ENCODE assay signal across 8 cellular contexts in genomic region chr1:23528245-23528978, GRCh38. TPM values are rescaled to one million over a fixed set of nuclear protein-coding genes. Genes with fewer than 3 reads are reported as not detected.
A peak's percentile ranks its signal among the peaks of the same experiment; 100 is the strongest.
DNase-seq lines count a peak whose midpoint lies in the region; ATAC-seq and TF ChIP-seq lines count a peak whose summit lies in the region.

No MANE protein-coding gene starts in this region.

- peaks cover 4% of the 10 kb centered on the region; the same call in 1 of the 2 replicates for H3K27me3 ChIP-seq in H9 (ENCODE audit: insufficient read depth, low read length)

- H2BK20ac ChIP-seq in H9 (ENCODE audit: low read depth, low read length, poor library complexity, severe bottlenecking) = no peak overlapping the region

- intact Hi-C loops in left ventricle myocardium superior (cut with micrococcal nuclease) = no loop called here

- peaks cover 0 to 4% (median 0%) of the 10 kb centered on the region in 3 experiments; a peak in 2 of 7 replicates for H3K36me3 Mint-ChIP-seq in H9 (ENCODE audit: insufficient read depth in 1 of 3, low read depth in 3 of 3)

- no peaks in the 10 kb centered on the region for H3K79me1 ChIP-seq in H9 (ENCODE audit: insufficient read depth, low read depth, low read length, poor library complexity, severe bottlenecking)

- no peak overlapping the region for H3K4me2 ChIP-seq in H9 (ENCODE audit: insufficient read depth, insufficient read length, low read length)

- H3K27me3 Mint-ChIP-seq in H9 (ENCODE audit: low read depth) = peaks cover 45% of the 10 kb centered on the region

- WGBS in H9 (ENCODE audit: extremely low coverage, insufficient read length, low lambda C conversion rate) = no CpG with 5 or more reads among the region's 9 CpGs

- no peak overlapping the region for H3K9ac ChIP-seq in H9 (ENCODE audit: extremely low read depth, insufficient read length, low read length)

- DNase-seq in CMK (ENCODE audit: low read depth) (peak; percentile 79), GM20000 (ENCODE audit: low spot score) (peak; percentile 67), LNCaP clone FGC (ENCODE audit: low read depth) (peak; percentile 44), SHP77 treated with DMSO at 0.1 percent for 48 hours (lab: John Stamatoyannopoulos, UW) (peak; percentile 55), left ventricle myocardium superior (peak; percentile 84), H9 (no peak)
- DNase-seq in activated gamma-delta T cell treated with anti-CD3 and anti-CD28 coated beads, Interleukin-2, amount 50 U/mL, for 16 hours (ENCODE audit: low read depth) = peak; percentile 75
- peak; percentile 37 to 66 (median 53) for DNase-seq in stimulated activated CD4-positive, alpha-beta T cell treated with anti-CD3 and anti-CD28 coated beads, Interleukin-1b, Interleukin-23, amount 100 ng/mL, for 24 hours (ENCODE audit: low read depth in 4 of 4, low spot score in 1 of 4)

- no peak overlapping the region for H3K4ac ChIP-seq in H9 (ENCODE audit: low read depth, low read length)

- no peak overlapping the region for H4K8ac ChIP-seq in H9 (replicated peaks; ENCODE audit: insufficient read length, low read depth, low read length)

- peaks cover 3% of the 10 kb centered on the region for H4K20me1 ChIP-seq in H9 (ENCODE audit: control insufficient read depth, insufficient read depth, insufficient read length)

- no peak overlapping the region for H3K27ac ChIP-seq in H9 (ENCODE audit: insufficient read length, low read depth, low read length)

- no peak overlapping the region for H3K56ac ChIP-seq in H9 (ENCODE audit: insufficient read length, low read depth, low read length)

- 0 out of 2 replicates have a peak, but pooled peaks cover 2% of the 10 kb centered on the region for H3K4me1 ChIP-seq in H9 (ENCODE audit: insufficient read depth, low read length)

- H3K14ac ChIP-seq in H9 (ENCODE audit: insufficient read depth, low read length) = no peak overlapping the region

- H3K23me2 ChIP-seq in H9 (ENCODE audit: insufficient read length, low read depth, low read length, poor library complexity, severe bottlenecking) = peaks cover 3% of the 10 kb centered on the region

- H2AK5ac ChIP-seq in H9 (ENCODE audit: insufficient read length, low read length) = no peak overlapping the region

- no peaks in the 10 kb centered on the region for H3K79me2 ChIP-seq in H9 (ENCODE audit: insufficient read depth, low read length)

- H3K9me3 Mint-ChIP-seq in H9 = no peaks in the 10 kb centered on the region

- H3T11ph ChIP-seq in H9 (ENCODE audit: low read length) = no peak overlapping the region

- peaks cover 26 to 41% of the 10 kb centered on the region in 2 experiments for H3K4me1 Mint-ChIP-seq in H9

- H3K4me3 ChIP-seq in LNCaP clone FGC (ENCODE audit: low read depth, low read length) = no peak overlapping the region

- no peak overlapping the region for H3K18ac ChIP-seq in H9 (ENCODE audit: insufficient read length, low read depth, low read length)

- H4K5ac ChIP-seq in H9 (ENCODE audit: insufficient read length, low read depth, low read length) = no peak overlapping the region

- no peak overlapping the region for H2BK120ac ChIP-seq in H9 (ENCODE audit: low read depth, low read length, poor library complexity, severe bottlenecking)

- H4K91ac ChIP-seq in H9 (ENCODE audit: insufficient read length, low read depth, low read length) = no peak overlapping the region

- peak; percentile 74 for ATAC-seq in left ventricle myocardium superior

- H2AFZ ChIP-seq in H9 (ENCODE audit: low read length) = no peak overlapping the region

- H3K9me3 ChIP-seq in H9 (ENCODE audit: control insufficient read depth, low read depth, low read length) = no peaks in the 10 kb centered on the region

- no peak overlapping the region for H2BK12ac ChIP-seq in H9 (ENCODE audit: insufficient read length, low read depth, low read length)

- no peak overlapping the region for H2BK15ac ChIP-seq in H9 (ENCODE audit: low read depth, low read length)

- no peak overlapping the region for H2BK5ac ChIP-seq in H9 (ENCODE audit: insufficient read length, low read length)

- H3K4me3 Mint-ChIP-seq in H9 = no peak overlapping the region; a peak in 1 of 5 replicates

- no peak for TF ChIP-seq CTCF in GM20000 (IDR thresholded peaks at IDR 0.05; ENCODE audit: extremely low read depth, missing control alignments)
- TF ChIP-seq CTCF in LNCaP clone FGC (IDR thresholded peaks at IDR 0.05; ENCODE audit: control insufficient read depth, extremely low read depth, insufficient read depth) = no peak
- TF ChIP-seq CTCF in H9 (conservative IDR thresholded peaks at IDR 0.05) = no peak; the same call in 2 of the 3 replicates

- no peak overlapping the region for H3K23ac ChIP-seq in H9 (ENCODE audit: insufficient read length, low read depth, low read length)

- no peak overlapping the region for H3K27ac Mint-ChIP-seq in H9

RNA-seq across cellular contexts. Expression of gene E2F2, which starts 2.6 kb away (rescaled TPM):
- 0.35 TPM for total RNA-seq in left ventricle myocardium superior
- total RNA-seq in H9 (2021) = 5.1 TPM in 2 replicates

RNA-seq across cellular contexts. Expression of gene ID3, which starts 30.9 kb away (rescaled TPM):
- total RNA-seq in left ventricle myocardium superior (82.4 TPM), H9 (2021) (113 and 119 TPM in 2 replicates)

RNA-seq across cellular contexts. Expression of gene ASAP3, which starts 44.4 kb away (rescaled TPM):
- total RNA-seq in left ventricle myocardium superior (47.3 TPM), H9 (2021) (25.9 and 26.7 TPM in 2 replicates)
